In genomic region chr5:175747539-175748060, GRCh38 we compare ENCODE assay signal across 17 cellular contexts.
DNase-seq lines count a peak whose midpoint lies in the region; ATAC-seq and TF ChIP-seq lines count a peak whose summit lies in the region.
"Had no signal": no experiment of that assay in that cellular context is flagged by ENCODE, and none has a peak within 500 bp of the region (broad histone marks: within the 10 kb centered on the region; RNA-seq: fewer than 3 reads in every experiment).

No MANE protein-coding gene starts in this region.

- H3K4me1 ChIP-seq in tibial artery, result no peaks in the 10 kb centered on the region

- H3K36me3 Mint-ChIP-seq in activated T-helper 17 cell treated with anti-CD3 and anti-CD28 coated beads, Interleukin-2, amount 50 U/mL, for 72 hours (ENCODE audit: low read depth), result no peaks in the 10 kb centered on the region

- H3K27ac Mint-ChIP-seq in activated T-helper 17 cell treated with anti-CD3 and anti-CD28 coated beads, Interleukin-2, amount 50 U/mL, for 72 hours, result no peak overlapping the region
- H3K27ac Mint-ChIP-seq: CD4-positive, alpha-beta T cell had no signal

- H3K4me3 ChIP-seq in tibial artery, result no peak overlapping the region
- H3K4me3 ChIP-seq: GM12878 had no signal

- H3K27me3 Mint-ChIP-seq in activated T-helper 17 cell treated with anti-CD3 and anti-CD28 coated beads, Interleukin-2, amount 50 U/mL, for 72 hours, result peaks cover 28% of the 10 kb centered on the region

- H3K36me3 ChIP-seq in tibial artery, result no peaks in the 10 kb centered on the region

- H3K4me3 Mint-ChIP-seq in activated T-helper 17 cell treated with anti-CD3 and anti-CD28 coated beads, Interleukin-2, amount 50 U/mL, for 72 hours, result no peak overlapping the region
- H3K4me3 Mint-ChIP-seq: CD4-positive, alpha-beta T cell had no signal

- peaks cover 0 to 35% of the 10 kb centered on the region in 2 donors for H3K27me3 ChIP-seq in tibial artery

- intact Hi-C loops in tibial artery (cut with DNase I; ENCODE audit: low total_unique reads), result no loop called here

- no peaks in the 10 kb centered on the region for H3K9me3 ChIP-seq in tibial artery
- H3K9me3 ChIP-seq: SK-N-SH had no signal

- peak; percentile 37 for ATAC-seq in activated T-helper 17 cell treated with anti-CD3 and anti-CD28 coated beads, Interleukin-2, amount 50 U/mL, for 72 hours (replicated peaks)
- ATAC-seq in left lobe of liver (no peak), HG03571 (IDR thresholded peaks at IDR 0.05; ENCODE audit: unreplicated experiment) (no peak)
- ATAC-seq: GM12878 had no signal

- H3K27ac ChIP-seq in tibial artery, result no peak overlapping the region

- no peaks in the 10 kb centered on the region for H3K4me1 Mint-ChIP-seq in activated T-helper 17 cell treated with anti-CD3 and anti-CD28 coated beads, Interleukin-2, amount 50 U/mL, for 72 hours

- TF ChIP-seq CTCF in tibial artery (IDR thresholded peaks at IDR 0.05), result no peak

- H3K9me3 Mint-ChIP-seq in activated T-helper 17 cell treated with anti-CD3 and anti-CD28 coated beads, Interleukin-2, amount 50 U/mL, for 72 hours, result no peaks in the 10 kb centered on the region
- H3K9me3 Mint-ChIP-seq: CD4-positive, alpha-beta T cell had no signal

- peak; percentile 21 for DNase-seq in activated CD8-positive, alpha-beta memory T cell treated with anti-CD3 and anti-CD28 coated beads for 24 hours
- DNase-seq in activated CD8-positive, alpha-beta memory T cell treated with anti-CD3 and anti-CD28 coated beads, Interleukin-2, amount 50 U/mL, for 48 hours, result no peak
- DNase-seq in left lobe of liver (ENCODE audit: low spot score), result peak; percentile 6
- DNase-seq in midbrain (lab: John Stamatoyannopoulos, UW), result no peak
- no peak for DNase-seq in tibial artery
- DNase-seq: 8988T; CD4-positive, alpha-beta T cell; GDM1; Karpas-422; NCI-H1105 treated with DMSO at 0.1 percent for 48 hours; NCI-H1930; NCI-H2107; NK-92 treated with Interleukin-12 subunit alpha and Interleukin-12 subunit beta, amount 100 ng/mL, for 24 hours had no signal

Comparison
In these comparisons a context has a peak if more than half of its experiments do, and no peak if none do; other contexts are left out.
1. DNase-seq: peak in activated CD8-positive, alpha-beta memory T cell treated with anti-CD3 and anti-CD28 coated beads for 24 hours (single experiment) and left lobe of liver (single experiment); none in activated CD8-positive, alpha-beta memory T cell treated with anti-CD3 and anti-CD28 coated beads, Interleukin-2, amount 50 U/mL, for 48 hours (single experiment), midbrain (single experiment) and tibial artery (0 of 2).